ENCODE assay signal across 2 cellular contexts in the genomic region with DNA sequence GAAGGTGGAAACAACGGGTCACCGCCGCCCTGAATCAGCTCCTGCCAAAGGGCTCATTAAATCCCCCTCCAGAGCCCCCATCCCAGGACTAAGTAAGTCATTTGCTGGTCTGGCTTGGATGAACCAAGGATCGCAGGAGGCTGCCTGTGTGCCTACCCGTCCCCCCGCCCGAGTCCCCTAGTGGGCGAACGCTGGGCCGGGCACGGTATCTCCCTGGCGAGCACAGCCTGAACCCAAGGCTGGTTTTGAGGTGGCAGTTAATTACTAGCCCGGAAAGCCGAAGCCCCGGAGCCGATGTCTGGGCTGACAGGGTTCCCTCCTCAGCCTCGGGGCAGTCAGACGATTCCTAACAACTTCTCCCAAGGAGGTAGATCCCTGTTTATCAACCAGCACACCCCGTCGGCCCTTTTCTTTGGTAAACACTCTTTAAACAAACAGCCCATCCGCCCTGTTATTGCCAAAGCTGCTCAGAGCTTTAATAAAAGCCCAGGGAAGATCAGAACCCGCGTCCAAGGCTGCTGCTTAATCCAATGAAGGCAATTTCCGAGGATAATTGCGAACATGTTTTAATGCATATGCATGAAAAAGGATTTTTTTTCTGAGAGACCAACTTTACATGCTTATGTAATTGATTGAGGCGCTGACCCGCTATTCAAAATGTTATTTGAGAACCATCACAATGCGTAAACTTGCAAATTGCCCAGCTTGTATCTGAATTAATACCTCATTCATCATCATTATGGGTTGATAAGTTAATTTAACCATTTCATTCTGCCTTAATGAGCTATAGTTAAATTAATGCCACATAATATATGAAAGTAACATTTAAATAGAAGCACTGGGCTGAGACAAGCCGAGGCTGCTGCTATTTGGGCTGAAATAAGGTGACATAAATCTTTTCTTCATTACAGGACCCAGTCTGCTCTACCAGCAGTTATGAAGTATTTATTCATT.
TF ChIP-seq lines count a peak whose summit lies in the region.

No MANE protein-coding gene starts in this region.

TF ChIP-seq in HEK293T, 16 proteins besides CTCF, POLR2A, EP300 and RAD21:
- TF ChIP-seq HDGF (IDR thresholded peaks at IDR 0.05; ENCODE audit: borderline replicate concordance) (no peak), PKNOX1 (IDR thresholded peaks at IDR 0.05) (peak; percentile 48; the same call in 1 of the 2 replicates)

TF ChIP-seq in K562, 482 proteins besides CTCF, POLR2A, EP300 and RAD21:
- TF ChIP-seq BMI1 (IDR thresholded peaks at IDR 0.05; ENCODE audit: low read length) (0 out of 2 replicates have a peak, but pooled peaks have one; percentile 18), CEBPZ (IDR thresholded peaks at IDR 0.05; ENCODE audit: borderline replicate concordance, low read depth, low read length) (no peak)
